In the genomic region with DNA sequence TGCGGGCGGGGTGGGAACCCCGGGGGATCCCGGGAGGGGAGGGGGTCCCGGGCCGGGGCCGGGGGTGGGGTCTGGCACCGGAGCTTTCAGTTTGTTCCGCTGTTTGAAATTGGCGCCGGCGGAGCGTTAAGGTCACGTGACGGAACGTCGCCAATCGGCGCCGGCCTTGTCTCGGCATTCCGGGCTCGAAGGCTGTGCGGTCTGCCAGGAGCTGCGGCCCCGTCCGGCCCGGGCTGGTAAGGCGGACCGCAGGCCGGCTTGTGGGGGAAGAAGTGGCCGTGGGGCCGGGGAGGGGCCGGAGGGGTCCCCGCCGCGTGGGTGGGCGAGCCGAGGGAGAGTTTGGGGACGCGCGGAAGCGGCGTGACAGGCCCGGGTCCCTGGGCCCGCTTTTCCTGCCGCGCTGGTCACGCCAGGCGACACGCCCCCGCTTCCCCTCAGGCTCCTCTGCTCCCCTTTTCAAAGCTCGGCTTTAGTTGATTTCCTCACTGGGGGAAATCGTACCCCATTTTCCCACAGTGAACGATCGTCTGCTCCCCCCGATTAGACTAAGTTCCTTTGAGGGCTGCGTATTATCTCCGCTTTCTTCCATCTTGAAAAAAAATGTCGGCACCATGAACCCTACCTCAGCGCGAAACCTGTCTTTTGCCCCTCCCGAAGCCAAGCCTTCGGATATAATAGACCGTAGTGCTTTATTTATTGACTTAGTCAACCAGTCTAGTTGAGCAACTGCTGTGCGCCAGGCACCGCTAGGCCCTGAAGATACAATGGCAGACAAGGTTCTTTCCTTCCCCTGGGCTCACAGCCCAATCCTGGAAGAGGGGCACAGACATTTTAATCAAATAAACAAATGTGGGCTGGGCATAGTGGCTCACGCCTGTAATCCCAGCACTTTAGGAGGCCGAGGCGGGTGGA, we compare ENCODE assay signal across 8 cellular contexts. TPM values are rescaled to one million over a fixed set of nuclear protein-coding genes. Genes with fewer than 3 reads are reported as not detected.
DNase-seq lines count a peak whose midpoint lies in the region; ATAC-seq and TF ChIP-seq lines count a peak whose summit lies in the region.

A gene with protein sequence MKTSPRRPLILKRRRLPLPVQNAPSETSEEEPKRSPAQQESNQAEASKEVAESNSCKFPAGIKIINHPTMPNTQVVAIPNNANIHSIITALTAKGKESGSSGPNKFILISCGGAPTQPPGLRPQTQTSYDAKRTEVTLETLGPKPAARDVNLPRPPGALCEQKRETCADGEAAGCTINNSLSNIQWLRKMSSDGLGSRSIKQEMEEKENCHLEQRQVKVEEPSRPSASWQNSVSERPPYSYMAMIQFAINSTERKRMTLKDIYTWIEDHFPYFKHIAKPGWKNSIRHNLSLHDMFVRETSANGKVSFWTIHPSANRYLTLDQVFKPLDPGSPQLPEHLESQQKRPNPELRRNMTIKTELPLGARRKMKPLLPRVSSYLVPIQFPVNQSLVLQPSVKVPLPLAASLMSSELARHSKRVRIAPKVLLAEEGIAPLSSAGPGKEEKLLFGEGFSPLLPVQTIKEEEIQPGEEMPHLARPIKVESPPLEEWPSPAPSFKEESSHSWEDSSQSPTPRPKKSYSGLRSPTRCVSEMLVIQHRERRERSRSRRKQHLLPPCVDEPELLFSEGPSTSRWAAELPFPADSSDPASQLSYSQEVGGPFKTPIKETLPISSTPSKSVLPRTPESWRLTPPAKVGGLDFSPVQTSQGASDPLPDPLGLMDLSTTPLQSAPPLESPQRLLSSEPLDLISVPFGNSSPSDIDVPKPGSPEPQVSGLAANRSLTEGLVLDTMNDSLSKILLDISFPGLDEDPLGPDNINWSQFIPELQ (minus strand): TSS at position 128 of the 912 bp plus-strand sequence. CDS start 2,696 bp downstream, outside the sequence.
A gene with protein sequence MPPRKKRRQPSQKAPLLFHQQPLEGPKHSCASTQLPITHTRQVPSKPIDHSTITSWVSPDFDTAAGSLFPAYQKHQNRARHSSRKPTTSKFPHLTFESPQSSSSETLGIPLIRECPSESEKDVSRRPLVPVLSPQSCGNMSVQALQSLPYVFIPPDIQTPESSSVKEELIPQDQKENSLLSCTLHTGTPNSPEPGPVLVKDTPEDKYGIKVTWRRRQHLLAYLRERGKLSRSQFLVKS (plus strand): TSS at position 177 of the 912 bp plus-strand sequence. CDS start 8,144 bp downstream, outside the sequence.

- H3K4me3 ChIP-seq in cardiac fibroblast (replicated peaks in 1 of 2; ENCODE audit: low read depth in 2 of 2, low read length in 2 of 2) (peak within 1 kb of the TSS; percentile 74 to 88), spleen (peak within 1 kb of the TSS; percentile 71 to 96 (median 86))

- peaks cover 9% of the 10 kb centered on the region for H3K36me3 Mint-ChIP-seq in activated B cell treated with CpG ODN at 0.5 μM for 24 hours (ENCODE audit: low read depth)

- CTCF ChIA-PET in activated B cell treated with CpG ODN at 0.5 μM for 24 hours (lab: Charles Lee), result interaction anchor here (0.9 to 1.3 kb wide), 3 partner anchors 8 to 165 kb away, joined by 3 to 4 read pairs (median 4); a partner anchor contains a TSS

- peak within 1 kb of the TSS; percentile 91 to 98 (median 95) for H3K27ac ChIP-seq in spleen

- H3K36me3 ChIP-seq in spleen, result peaks cover 0 to 14% (median 0%) of the 10 kb centered on the region in 6 donors

- POLR2A ChIA-PET in activated B cell treated with CpG ODN at 0.5 μM for 24 hours (lab: Charles Lee), result interaction anchor here (0.7 to 2.9 kb wide), 8 partner anchors 8 to 482 kb away, joined by 3 to 28 read pairs (median 9); a partner anchor contains a TSS

- 0 to 1% (median 1%) methylated on average over 36 to 70 of the region's 70 CpGs for WGBS in spleen, 5 donors

- H3K4me1 ChIP-seq in spleen, result peaks cover 19 to 52% (median 33%) of the 10 kb centered on the region in 6 donors

- intact Hi-C loops in activated B cell treated with CpG ODN at 0.5 μM for 24 hours (cut with micrococcal nuclease) (loop anchor here (1.0 to 2.0 kb wide), 4 partner anchors 8 to 83 kb away; a partner anchor contains a TSS), spleen (cut with DNase I; ENCODE audit: low total_unique reads) (no loop called here)

- H3K27ac Mint-ChIP-seq in activated B cell treated with CpG ODN at 0.5 μM for 24 hours, result peak within 1 kb of the TSS; percentile 94

- DNase-seq in ACHN, result peak; percentile 95
- peak; percentile 38 for DNase-seq in NCI-H2196 treated with DMSO at 0.1 percent for 48 hours (lab: John Stamatoyannopoulos, UW; ENCODE audit: unreplicated experiment)
- DNase-seq in activated B cell treated with CpG ODN at 0.5 μM for 24 hours, result peak; percentile 89
- peak; percentile 90 to 92 for DNase-seq in cardiac fibroblast (ENCODE audit: low read depth in 2 of 2)
- peak; percentile 93 for DNase-seq in inferior parietal cortex (ENCODE audit: extremely low spot score)
- DNase-seq in spleen, result peak; percentile 97

- peaks cover 28% of the 10 kb centered on the region for H3K4me1 Mint-ChIP-seq in activated B cell treated with CpG ODN at 0.5 μM for 24 hours

- TF ChIP-seq CTCF in activated B cell treated with CpG ODN at 0.5 μM for 24 hours (IDR thresholded peaks at IDR 0.05), result no peak
- TF ChIP-seq CTCF in cardiac fibroblast (IDR thresholded peaks at IDR 0.05; ENCODE audit: low read depth, low read length), result no peak
- peak in 2 of 11 experiments; percentile 12 to 26 for TF ChIP-seq CTCF in spleen (IDR thresholded peaks at IDR 0.05 in 8 of 11, conservative IDR thresholded peaks at IDR 0.05 in 3 of 11)

- H3K9me3 ChIP-seq in spleen, result no peaks in the 10 kb centered on the region

- H3K27me3 Mint-ChIP-seq in activated B cell treated with CpG ODN at 0.5 μM for 24 hours, result no peaks in the 10 kb centered on the region

- H3K9me3 Mint-ChIP-seq in activated B cell treated with CpG ODN at 0.5 μM for 24 hours, result no peaks in the 10 kb centered on the region

- H3K4me3 Mint-ChIP-seq in activated B cell treated with CpG ODN at 0.5 μM for 24 hours, result peak within 1 kb of the TSS; percentile 94

- peak; percentile 64 for ATAC-seq in GM18873 (IDR thresholded peaks at IDR 0.05; ENCODE audit: low FRiP score, unreplicated experiment)
- ATAC-seq in HG03139 (IDR thresholded peaks at IDR 0.05; ENCODE audit: unreplicated experiment), result peak; percentile 78
- peak; percentile 83 for ATAC-seq in activated B cell treated with CpG ODN at 0.5 μM for 24 hours (ENCODE audit: low read depth)

- H3K27me3 ChIP-seq in spleen (replicated peaks in 1 of 7), result no peaks in the 10 kb centered on the region

- in situ Hi-C loops in ACHN (cut with HindIII; ENCODE audit: low pct_ligation_motif_present, low pct_unique_long_range_greater_than_20kb, low sequenced_read_pairs), result no loop called here

- TF ChIP-seq POLR2A in spleen (IDR thresholded peaks at IDR 0.05), result peak in 1 of 3 donors; percentile 44

RNA-seq across cellular contexts. Expression of the first gene that starts in this region (rescaled TPM):
- total RNA-seq in activated B cell treated with CpG ODN at 0.5 μM for 24 hours, result 1.8 and 2.8 TPM in 2 replicates
- total RNA-seq in spleen, result 10 to 100 TPM in 1 of 7 donors, 1 to 10 TPM in 6; 1.8 to 10.2 (median 7.2) TPM
- polyA plus RNA-seq in spleen, result 1 to 10 TPM; 2.1 to 4.1 (median 3.7) TPM

RNA-seq across cellular contexts. Expression of the second gene that starts in this region (rescaled TPM):
- total RNA-seq in activated B cell treated with CpG ODN at 0.5 μM for 24 hours (12.4 and 14.4 TPM in 2 replicates), spleen (10 to 100 TPM; 15.9 to 26.0 (median 22.9) TPM)
- polyA plus RNA-seq in spleen, result 10 to 100 TPM; 19.7 to 25.0 (median 23.6) TPM

Comparison
In these comparisons a context has a peak if more than half of its experiments do, and no peak if none do; other contexts are left out.
1. Peak in every context shown above with its lines: DNase-seq, ATAC-seq, H3K4me3 ChIP-seq and H3K27ac ChIP-seq.
2. DNase-seq: peak in every context shown above with its lines; median percentile 97 in spleen; 95 in ACHN; 93 in inferior parietal cortex; 91 in cardiac fibroblast; 89 in activated B cell treated with CpG ODN at 0.5 μM for 24 hours; 38 in NCI-H2196 treated with DMSO at 0.1 percent for 48 hours.